Comparison of ENCODE assay signal across 24 cellular contexts in the genomic region with DNA sequence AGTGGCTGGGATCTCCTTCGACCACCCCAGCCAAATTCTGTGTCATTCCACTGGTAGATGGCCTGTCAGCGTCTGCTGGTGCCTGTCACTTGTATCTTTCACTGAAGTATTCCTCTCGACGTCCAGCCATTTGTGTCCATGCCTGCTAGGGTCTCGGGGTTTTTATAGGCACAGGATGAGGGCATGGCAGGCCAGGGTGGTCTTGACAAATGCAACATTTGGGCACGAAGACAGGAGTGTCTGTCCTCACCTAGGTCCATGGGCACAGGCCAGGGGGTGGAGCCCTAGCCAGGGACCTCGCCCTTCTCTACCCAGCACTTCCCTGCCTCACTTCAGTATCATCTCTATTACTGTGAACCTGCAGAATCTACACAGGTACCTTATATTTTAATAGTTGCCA.
DNase-seq lines count a peak whose midpoint lies in the region; ATAC-seq, FAIRE-seq and TF ChIP-seq lines count a peak whose summit lies in the region.
"Had no signal": no experiment of that assay in that cellular context is flagged by ENCODE, and none has a peak within 500 bp of the region (broad histone marks: within the 10 kb centered on the region; RNA-seq: fewer than 3 reads in every experiment).

No MANE protein-coding gene starts in this region.

- no peaks in the 10 kb centered on the region for H3K9me3 ChIP-seq in H1 (ENCODE audit: insufficient read depth in 2 of 2, low read depth in 1 of 2, low read length in 1 of 2)
- H3K9me3 ChIP-seq: BE2C, BLaER1 had no signal

- intact Hi-C loops in posterior vena cava (cut with DNase I): no loop called here

- H3K23me2 ChIP-seq in H1 (ENCODE audit: low read depth, low read length): no peaks in the 10 kb centered on the region

- ATAC-seq in HG02885 (IDR thresholded peaks at IDR 0.05; ENCODE audit: poor library complexity, unreplicated experiment): no peak
- ATAC-seq: GM12878 had no signal

- H2AFZ ChIP-seq in H1 (ENCODE audit: low read length): peak overlapping the region; percentile 81

- no peak overlapping the region for H2BK20ac ChIP-seq in H1 (ENCODE audit: low read length)

- TF ChIP-seq EP300 in H1 (IDR thresholded peaks at IDR 0.05; ENCODE audit: borderline replicate concordance in 1 of 2, low read depth in 2 of 2, low read length in 2 of 2): no peak

- H4K91ac ChIP-seq in H1 (replicated peaks; ENCODE audit: insufficient read length, low read length): no peak overlapping the region

- no peak overlapping the region for H3K4me2 ChIP-seq in H1 (ENCODE audit: insufficient read depth in 1 of 2, low read depth in 2 of 2, low read length in 2 of 2)
- H3K4me2 ChIP-seq: BLaER1 had no signal

- no peak overlapping the region for H3K14ac ChIP-seq in H1 (ENCODE audit: insufficient read length)

- no peaks in the 10 kb centered on the region for H3K79me1 ChIP-seq in H1 (ENCODE audit: low read depth, low read length)

- POLR2A ChIA-PET in H1 (lab: Charles Lee; ENCODE audit: partially characterized antibody): no interaction called here

- no peak for TF ChIP-seq POLR2A in H1 (IDR thresholded peaks at IDR 0.05; ENCODE audit: control extremely low read depth in 1 of 2, low read depth in 2 of 2, low read length in 2 of 2)

- no peaks in the 10 kb centered on the region for H3K79me2 ChIP-seq in H1 (ENCODE audit: control insufficient read depth in 1 of 2, insufficient read depth in 2 of 2, low read length in 2 of 2)

- H3K4me3 ChIP-seq in H1 (ENCODE audit: extremely low read depth in 1 of 4, insufficient read depth in 2 of 4, low read depth in 3 of 4, low read length in 4 of 4): no peak overlapping the region
- H3K4me3 ChIP-seq: BLaER1, GM12878 had no signal

- no peaks in the 10 kb centered on the region for H3K36me3 ChIP-seq in H1 (ENCODE audit: control insufficient read depth in 2 of 4, insufficient read depth in 4 of 4, low read length in 3 of 4)
- H3K36me3 ChIP-seq: BE2C, BLaER1 had no signal

- H2BK12ac ChIP-seq in H1 (ENCODE audit: low read depth, low read length): no peak overlapping the region

- no peak overlapping the region for H2AK5ac ChIP-seq in H1 (ENCODE audit: low read depth, low read length)

- TF ChIP-seq CTCF in H1 (IDR thresholded peaks at IDR 0.05; ENCODE audit: control extremely low read depth in 1 of 3, insufficient read depth in 1 of 3, low read depth in 1 of 3, low read length in 3 of 3): no peak

- no peak overlapping the region for H4K5ac ChIP-seq in H1 (ENCODE audit: insufficient read length, low read depth, low read length)

- H3K27me3 ChIP-seq in H1 (replicated peaks in 1 of 4; ENCODE audit: control insufficient read depth in 3 of 4, extremely low read depth in 1 of 4, insufficient read depth in 3 of 4, low read length in 3 of 4): no peaks in the 10 kb centered on the region
- H3K27me3 ChIP-seq: BE2C, BLaER1 had no signal

- FAIRE-seq in H1 (lab: Jason Lieb, UNC): no peak
- FAIRE-seq: A204.1, GM12878, GM12892, GM18507 had no signal

- no peak overlapping the region for H3K23ac ChIP-seq in H1 (ENCODE audit: insufficient read length)

- no peak overlapping the region for H3K4ac ChIP-seq in H1 (replicated peaks; ENCODE audit: insufficient read length, low read depth, low read length)

- no peak overlapping the region for H3K56ac ChIP-seq in H1 (replicated peaks; ENCODE audit: insufficient read length, low read depth, low read length)

- no peak overlapping the region for H2BK5ac ChIP-seq in H1 (ENCODE audit: low read depth, low read length)

- no peak for TF ChIP-seq RAD21 in H1 (IDR thresholded peaks at IDR 0.05 in 1 of 2, conservative IDR thresholded peaks at IDR 0.05 in 1 of 2; ENCODE audit: low read depth in 2 of 2, low read length in 2 of 2)

- H3K4me1 ChIP-seq in H1 (replicated peaks in 1 of 4; ENCODE audit: control insufficient read depth in 3 of 4, insufficient read depth in 4 of 4, low read length in 3 of 4): no peaks in the 10 kb centered on the region
- H3K4me1 ChIP-seq: BE2C, BLaER1 had no signal

- H2BK15ac ChIP-seq in H1 (ENCODE audit: low read length): no peak overlapping the region

- DNase-seq in H1 (ENCODE audit: low read depth in 1 of 2, low spot score in 2 of 2) (no peak), posterior vena cava (ENCODE audit: low spot score) (peak; percentile 77), putamen (ENCODE audit: low spot score) (no peak), RPMI8226 (no peak)
- DNase-seq: 8988T; ACHN; BE2C; C1 segment of cervical spinal cord; CD4-positive, alpha-beta memory T cell; CD4-positive, CD25-positive, alpha-beta regulatory T cell; COR-L47; DMS 273 treated with DMSO at 0.1 percent for 48 hours; DMS153; DMS53; DMS79; DND-41; EL; GDM1 had no signal

- H3K9ac ChIP-seq in H1 (replicated peaks in 1 of 4; ENCODE audit: extremely low read depth in 1 of 4, low read depth in 3 of 4, low read length in 3 of 4): no peak overlapping the region
- H3K9ac ChIP-seq: BLaER1 had no signal

- no peak overlapping the region for H4K8ac ChIP-seq in H1 (ENCODE audit: extremely low read depth, insufficient read depth, low read length)

- no peak overlapping the region for H3K27ac ChIP-seq in H1 (ENCODE audit: low read depth, low read length)
- H3K27ac ChIP-seq: BLaER1 had no signal

- H3K18ac ChIP-seq in H1 (ENCODE audit: extremely low read depth, low read length): no peak overlapping the region

- CTCF ChIA-PET in H1 (lab: Charles Lee; ENCODE audit: partially characterized antibody): no interaction called here

- 87% methylated on average over 7 of the region's 7 CpGs; no CpG with 5 or more reads in 1 of the 2 experiments for WGBS in H1 (ENCODE audit: extremely low coverage in 1 of 2, insufficient coverage in 1 of 2, insufficient read length in 1 of 2, insufficient replicate concordance in 2 of 2, low coverage in 1 of 2, low lambda C conversion rate in 2 of 2, missing lambda C conversion rate in 1 of 2), 2 experiments

- H2BK120ac ChIP-seq in H1 (replicated peaks; ENCODE audit: low read depth, low read length): no peak overlapping the region

- no peaks in the 10 kb centered on the region for H4K20me1 ChIP-seq in H1 (replicated peaks in 1 of 2; ENCODE audit: control insufficient read depth in 1 of 2, insufficient read depth in 2 of 2, low read length in 2 of 2)
- H4K20me1 ChIP-seq: BLaER1 had no signal

TF ChIP-seq in H1, 55 proteins besides CTCF, POLR2A, EP300 and RAD21:
- no peak for TF ChIP-seq GTF2F1 (IDR thresholded peaks at IDR 0.05; ENCODE audit: borderline replicate concordance, low read depth, low read length)
- no peak for TF ChIP-seq SP2 (IDR thresholded peaks at IDR 0.05; ENCODE audit: low read length)
- TF ChIP-seq EGR1 (IDR thresholded peaks at IDR 0.05; ENCODE audit: borderline replicate concordance, low read depth, low read length): no peak
- TF ChIP-seq POU5F1 (IDR thresholded peaks at IDR 0.05; ENCODE audit: low read depth, low read length): no peak
- TF ChIP-seq RNF2 (IDR thresholded peaks at IDR 0.05; ENCODE audit: borderline replicate concordance, low read depth, low read length, missing control alignments, poor library complexity, severe bottlenecking): no peak
- TF ChIP-seq GABPA (IDR thresholded peaks at IDR 0.05; ENCODE audit: borderline replicate concordance, insufficient read depth, low read length): no peak
- TF ChIP-seq, protein P1, sequence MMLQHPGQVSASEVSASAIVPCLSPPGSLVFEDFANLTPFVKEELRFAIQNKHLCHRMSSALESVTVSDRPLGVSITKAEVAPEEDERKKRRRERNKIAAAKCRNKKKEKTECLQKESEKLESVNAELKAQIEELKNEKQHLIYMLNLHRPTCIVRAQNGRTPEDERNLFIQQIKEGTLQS (IDR thresholded peaks at IDR 0.05; ENCODE audit: insufficient read depth, low read depth, low read length): no peak
- no peak for TF ChIP-seq TAF1 (IDR thresholded peaks at IDR 0.05; ENCODE audit: low read depth, low read length)
- no peak for TF ChIP-seq SUZ12 (IDR thresholded peaks at IDR 0.05; ENCODE audit: low read length)
- no peak for TF ChIP-seq CHD2 (IDR thresholded peaks at IDR 0.05; ENCODE audit: low read length)
- no peak for TF ChIP-seq SP4 (IDR thresholded peaks at IDR 0.05; ENCODE audit: low read length)
- no peak for TF ChIP-seq SIX5 (IDR thresholded peaks at IDR 0.05; ENCODE audit: low read depth, low read length)
- TF ChIP-seq JUND (IDR thresholded peaks at IDR 0.05; ENCODE audit: low read length): no peak
- no peak for TF ChIP-seq CBX5 (IDR thresholded peaks at IDR 0.05; ENCODE audit: low read depth, low read length)
- no peak for TF ChIP-seq BACH1 (IDR thresholded peaks at IDR 0.05; ENCODE audit: low read length)
- no peak for TF ChIP-seq SIN3A (conservative IDR thresholded peaks at IDR 0.05 in 1 of 2, IDR thresholded peaks at IDR 0.05 in 1 of 2; ENCODE audit: low read depth in 1 of 2, low read length in 2 of 2)
